In genomic region chr17:62968445-62968923, GRCh38 we compare ENCODE assay signal across 1 cellular context.
TF ChIP-seq lines count a peak whose summit lies in the region.

No MANE protein-coding gene starts in this region.

TF ChIP-seq in HepG2, 621 proteins besides CTCF, POLR2A, EP300 and RAD21 (continued from another document and continues in another):
- TF ChIP-seq PATZ1 (CRISPR knock-in tag; IDR thresholded peaks at IDR 0.05) = 0 out of 2 replicates have a peak, but pooled peaks have one; percentile 16
- peak; percentile 66 for TF ChIP-seq ELF3 (CRISPR knock-in tag; IDR thresholded peaks at IDR 0.05)
- 0 out of 2 replicates have a peak, but pooled peaks have one; percentile 26 for TF ChIP-seq ZKSCAN8 (CRISPR knock-in tag; IDR thresholded peaks at IDR 0.05; ENCODE audit: borderline replicate concordance)
- TF ChIP-seq ZNF333 (CRISPR knock-in tag; IDR thresholded peaks at IDR 0.05; ENCODE audit: borderline replicate concordance) = no peak
- no peak for TF ChIP-seq ZNF407 (CRISPR knock-in tag; IDR thresholded peaks at IDR 0.05; ENCODE audit: not compliant biosample characterization)
- no peak for TF ChIP-seq FOXO4 (CRISPR knock-in tag; conservative IDR thresholded peaks at IDR 0.05)
- no peak for TF ChIP-seq ZFP37 (CRISPR knock-in tag; IDR thresholded peaks at IDR 0.05; ENCODE audit: borderline replicate concordance)
- no peak for TF ChIP-seq FOXC1 (CRISPR knock-in tag; IDR thresholded peaks at IDR 0.05; ENCODE audit: borderline replicate concordance)
- no peak for TF ChIP-seq ZHX2 (IDR thresholded peaks at IDR 0.05; ENCODE audit: low read depth)
- TF ChIP-seq ZHX2 (CRISPR knock-in tag; IDR thresholded peaks at IDR 0.05; ENCODE audit: borderline replicate concordance) = no peak
- peak; percentile 48; the same call in 1 of the 2 replicates for TF ChIP-seq ZNF777 (CRISPR knock-in tag; IDR thresholded peaks at IDR 0.05)
- no peak for TF ChIP-seq BRF2 (CRISPR knock-in tag; IDR thresholded peaks at IDR 0.05)
- TF ChIP-seq MAFF (IDR thresholded peaks at IDR 0.05; ENCODE audit: low read depth, low read length) = no peak
- no peak for TF ChIP-seq ZFP62 (CRISPR knock-in tag; IDR thresholded peaks at IDR 0.05)
- TF ChIP-seq ELF1 (CRISPR knock-in tag; IDR thresholded peaks at IDR 0.05) = peak; percentile 46
- no peak for TF ChIP-seq ZNF770 (CRISPR knock-in tag; IDR thresholded peaks at IDR 0.05)
- TF ChIP-seq RXRB (CRISPR knock-in tag; IDR thresholded peaks at IDR 0.05; ENCODE audit: borderline replicate concordance) = peak; percentile 23; the same call in 1 of the 2 replicates
- 0 out of 2 replicates have a peak, but pooled peaks have one; percentile 50 for TF ChIP-seq NKX3-1 (CRISPR knock-in tag; IDR thresholded peaks at IDR 0.05)
- no peak for TF ChIP-seq ASH2L (IDR thresholded peaks at IDR 0.05; ENCODE audit: insufficient read length, low read depth, low read length)
- no peak for TF ChIP-seq ETS1 (CRISPR knock-in tag; IDR thresholded peaks at IDR 0.05)
- peak; percentile 24; the same call in 1 of the 2 replicates for TF ChIP-seq FOXK1 (CRISPR knock-in tag; IDR thresholded peaks at IDR 0.05; ENCODE audit: borderline replicate concordance, low read depth)
- TF ChIP-seq MXD3 (CRISPR knock-in tag; IDR thresholded peaks at IDR 0.05) = no peak
- TF ChIP-seq NR2F6 (IDR thresholded peaks at IDR 0.05) = no peak
- TF ChIP-seq NR2F6 (CRISPR knock-in tag; IDR thresholded peaks at IDR 0.05) = 0 out of 2 replicates have a peak, but pooled peaks have one; percentile 12
- TF ChIP-seq ZFP36 (IDR thresholded peaks at IDR 0.05; ENCODE audit: borderline replicate concordance, low read depth, low read length, partially characterized antibody) = peak; percentile 36
- TF ChIP-seq POGK (CRISPR knock-in tag; conservative IDR thresholded peaks at IDR 0.05) = no peak
- 0 out of 2 replicates have a peak, but pooled peaks have one; percentile 24 for TF ChIP-seq MIER2 (CRISPR knock-in tag; IDR thresholded peaks at IDR 0.05)
